Comparison of ENCODE assay signal across 14 cellular contexts in the genomic region with DNA sequence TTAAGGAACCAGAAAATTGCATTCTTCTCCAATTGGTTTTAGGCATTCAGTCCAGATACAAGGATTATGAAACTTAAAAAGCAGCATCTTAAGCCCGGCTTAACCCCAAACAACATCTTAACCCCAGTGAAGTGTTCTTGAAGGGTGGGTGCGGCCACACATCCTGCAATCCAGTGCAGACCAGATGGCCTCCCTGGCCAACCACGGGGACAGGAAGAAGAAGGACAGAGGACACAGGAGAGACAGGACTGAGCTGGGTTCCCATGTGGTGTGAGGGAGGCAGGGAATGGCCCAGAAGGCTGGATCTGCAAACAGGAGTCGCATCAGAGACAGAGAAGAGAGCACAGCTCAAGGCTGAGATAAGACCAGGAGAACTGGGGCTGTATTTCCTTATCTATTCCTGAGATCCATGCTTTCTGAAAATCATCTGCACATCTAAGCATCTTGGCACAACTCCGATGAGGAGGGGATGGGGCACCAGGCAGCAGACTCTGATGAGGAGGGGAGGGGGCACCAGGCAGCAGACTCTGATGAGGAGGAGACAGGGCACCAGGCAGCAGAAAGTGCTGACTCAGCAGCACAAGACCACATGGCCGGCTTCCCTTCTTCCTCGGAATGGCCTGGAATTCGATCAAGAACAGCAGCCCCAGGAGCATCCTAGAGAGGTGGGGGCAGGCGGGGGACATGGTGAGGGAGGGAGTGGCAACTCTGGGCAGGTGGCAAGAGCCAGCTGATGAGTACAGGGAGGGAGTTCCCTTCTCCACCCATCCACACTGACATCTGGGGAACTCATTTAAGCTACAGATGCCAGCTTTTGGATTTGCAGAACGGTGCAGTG. TPM values are rescaled to one million over a fixed set of nuclear protein-coding genes. Genes with fewer than 3 reads are reported as not detected.
DNase-seq lines count a peak whose midpoint lies in the region; ATAC-seq and TF ChIP-seq lines count a peak whose summit lies in the region.
"Had no signal": no experiment of that assay in that cellular context is flagged by ENCODE, and none has a peak within 500 bp of the region (broad histone marks: within the 10 kb centered on the region; RNA-seq: fewer than 3 reads in every experiment).

No MANE protein-coding gene starts in this region.

- peaks cover 29% of the 10 kb centered on the region for H3K4me1 Mint-ChIP-seq in glutamatergic neuron (ENCODE audit: low read depth, unreplicated experiment)

- no peaks in the 10 kb centered on the region for H3K9me3 ChIP-seq in SK-N-SH
- no peaks in the 10 kb centered on the region for H3K9me3 ChIP-seq in testis
- H3K9me3 ChIP-seq: right lobe of liver, thyroid gland had no signal

- peaks cover 0 to 18% of the 10 kb centered on the region in 2 experiments; a peak in 2 of 4 replicates for H3K4me1 ChIP-seq in SK-N-SH (ENCODE audit: control insufficient read depth in 1 of 2, insufficient read depth in 2 of 2, low read depth in 1 of 2, low read length in 1 of 2)
- peaks cover 3% of the 10 kb centered on the region for H3K4me1 ChIP-seq in testis
- H3K4me1 ChIP-seq: right lobe of liver had no signal

- no peaks in the 10 kb centered on the region for H3K9me2 ChIP-seq in SK-N-SH

- peaks cover 7% of the 10 kb centered on the region for H3K27me3 Mint-ChIP-seq in glutamatergic neuron (ENCODE audit: unreplicated experiment)

- H3K4me3 ChIP-seq in SK-N-SH (ENCODE audit: low read depth in 2 of 2, low read length in 1 of 2) (no peak overlapping the region), testis (no peak overlapping the region)
- H3K4me3 ChIP-seq: cardiac muscle cell, right lobe of liver, thyroid gland had no signal

- TF ChIP-seq EP300 in SK-N-SH (IDR thresholded peaks at IDR 0.05; ENCODE audit: borderline replicate concordance in 1 of 2, low read depth in 1 of 2, low read length in 1 of 2) = no peak

- no peak overlapping the region for H3K9ac ChIP-seq in SK-N-SH

- TF ChIP-seq CTCF in SK-N-SH (IDR thresholded peaks at IDR 0.05) (no peak), glutamatergic neuron (IDR thresholded peaks at IDR 0.05; ENCODE audit: partially characterized antibody, unreplicated experiment) (no peak), testis (IDR thresholded peaks at IDR 0.05) (no peak)

- DNase-seq in SK-N-SH (peak; percentile 62), NCI-H524 treated with DMSO at 0.1 percent for 48 hours (lab: John Stamatoyannopoulos, UW) (peak; percentile 88), glutamatergic neuron (peak; percentile 64), testis (peak; percentile 51)
- DNase-seq in activated effector memory CD4-positive, alpha-beta T cell treated with anti-CD3 and anti-CD28 coated beads, Interleukin-2, amount 50 U/mL, for 16 hours = no peak
- DNase-seq: DMS153, Karpas-422, right lobe of liver, thyroid gland had no signal

- TF ChIP-seq RAD21 in SK-N-SH (IDR thresholded peaks at IDR 0.05; ENCODE audit: low read length) = no peak

- H3K27me3 ChIP-seq in SK-N-SH (ENCODE audit: insufficient read depth) (no peaks in the 10 kb centered on the region), testis (no peaks in the 10 kb centered on the region)
- H3K27me3 ChIP-seq: cardiac muscle cell, right lobe of liver, thyroid gland had no signal

- H3K36me3 Mint-ChIP-seq in glutamatergic neuron (ENCODE audit: unreplicated experiment) = no peaks in the 10 kb centered on the region

- no peak overlapping the region for H2AFZ ChIP-seq in SK-N-SH (ENCODE audit: low read depth)

- H3K4me2 ChIP-seq in SK-N-SH = no peak overlapping the region

- peaks cover 7% of the 10 kb centered on the region for H3K9me3 Mint-ChIP-seq in glutamatergic neuron (ENCODE audit: unreplicated experiment)

- peak overlapping the region in 1 of 2 experiments; percentile 29; a peak in 1 of 4 replicates for H3K27ac ChIP-seq in SK-N-SH (ENCODE audit: low read depth in 2 of 2, low read length in 1 of 2)
- H3K27ac ChIP-seq in testis = no peak overlapping the region
- H3K27ac ChIP-seq: cardiac muscle cell, right lobe of liver, thyroid gland had no signal

- no peaks in the 10 kb centered on the region for H3K79me2 ChIP-seq in SK-N-SH (ENCODE audit: insufficient read depth)

- no peaks in the 10 kb centered on the region for H3F3A ChIP-seq in SK-N-SH (replicated peaks; ENCODE audit: insufficient read depth)

- H3K4me3 Mint-ChIP-seq in glutamatergic neuron (ENCODE audit: unreplicated experiment) = peak overlapping the region; percentile 74

- no peak for TF ChIP-seq POLR2A in testis (IDR thresholded peaks at IDR 0.05)

- POLR2A ChIA-PET in SK-N-SH (lab: Yijun Ruan, JAX) = interaction anchor here (0.7 to 1.6 kb wide), 2 partner anchors 11 to 27 kb away, joined by 4 to 5 read pairs; partner anchors contain the start of gene ABCG1

- H4K20me1 ChIP-seq in SK-N-SH (ENCODE audit: insufficient read depth) = no peaks in the 10 kb centered on the region

- ATAC-seq in SK-N-SH treated with all-trans-retinoic acid at 6 μM for 48 hours (no peak), HG03442 (IDR thresholded peaks at IDR 0.05; ENCODE audit: unreplicated experiment) (no peak), GM21723 (IDR thresholded peaks at IDR 0.05; ENCODE audit: unreplicated experiment) (no peak)
- ATAC-seq: activated CD4-positive, CD25-positive, alpha-beta regulatory T cell treated with anti-CD3 and anti-CD28 coated beads, Interleukin-2, amount 50 U/mL, for 24 hours had no signal

- H3K27ac Mint-ChIP-seq in glutamatergic neuron (ENCODE audit: unreplicated experiment) = peak overlapping the region; percentile 84

- CTCF ChIA-PET in SK-N-SH (lab: Yijun Ruan, JAX) = interaction anchor here (1.0 to 4.1 kb wide), 4 partner anchors 8 to 100 kb away, joined by 3 to 21 read pairs (median 8); no protein-coding TSS in a partner anchor

- 24% methylated on average over 9 of the region's 10 CpGs for WGBS in SK-N-SH (ENCODE audit: low lambda C conversion rate)
- 48 to 64% methylated on average over 8 to 10 of the region's 10 CpGs for WGBS in testis, 2 donors

- H3K36me3 ChIP-seq in SK-N-SH (replicated peaks in 1 of 2; ENCODE audit: control insufficient read depth in 1 of 2, insufficient read depth in 2 of 2, low read length in 1 of 2) (no peaks in the 10 kb centered on the region), testis (ENCODE audit: low read depth, missing control alignments) (no peaks in the 10 kb centered on the region)
- H3K36me3 ChIP-seq: cardiac muscle cell, right lobe of liver, thyroid gland had no signal

- intact Hi-C loops in testis (cut with DNase I; ENCODE audit: low total_unique reads) = no loop called here

TF ChIP-seq in SK-N-SH, 30 proteins besides CTCF, POLR2A, EP300 and RAD21:
- TF ChIP-seq MXI1 (IDR thresholded peaks at IDR 0.05; ENCODE audit: low read depth, low read length) = peak; percentile 31; the same call in 1 of the 2 replicates
- no peak for TF ChIP-seq TCF12 (IDR thresholded peaks at IDR 0.05)
- peak; percentile 86 for TF ChIP-seq GATA2 (CRISPR knock-in tag; IDR thresholded peaks at IDR 0.05)
- TF ChIP-seq FOXJ3 (CRISPR knock-in tag; IDR thresholded peaks at IDR 0.05) = peak; percentile 15; the same call in 1 of the 2 replicates

TF ChIP-seq in SK-N-SH treated with all-trans-retinoic acid at 6 μM for 48 hours, 23 proteins besides CTCF, POLR2A, EP300 and RAD21 (continues in another document):
- no peak for TF ChIP-seq ESRRG (CRISPR knock-in tag; IDR thresholded peaks at IDR 0.05)
- TF ChIP-seq TOX (CRISPR knock-in tag; IDR thresholded peaks at IDR 0.05; ENCODE audit: borderline replicate concordance) = no peak
- no peak for TF ChIP-seq PPARA (CRISPR knock-in tag; IDR thresholded peaks at IDR 0.05; ENCODE audit: borderline replicate concordance)
- TF ChIP-seq RARB (CRISPR knock-in tag; IDR thresholded peaks at IDR 0.05) = no peak
- no peak for TF ChIP-seq ISL1 (CRISPR knock-in tag; IDR thresholded peaks at IDR 0.05)
- no peak for TF ChIP-seq PATZ1 (CRISPR knock-in tag; IDR thresholded peaks at IDR 0.05; ENCODE audit: borderline replicate concordance)
- TF ChIP-seq BACH2 (CRISPR knock-in tag; IDR thresholded peaks at IDR 0.05; ENCODE audit: borderline replicate concordance) = no peak
- TF ChIP-seq, protein P1, sequence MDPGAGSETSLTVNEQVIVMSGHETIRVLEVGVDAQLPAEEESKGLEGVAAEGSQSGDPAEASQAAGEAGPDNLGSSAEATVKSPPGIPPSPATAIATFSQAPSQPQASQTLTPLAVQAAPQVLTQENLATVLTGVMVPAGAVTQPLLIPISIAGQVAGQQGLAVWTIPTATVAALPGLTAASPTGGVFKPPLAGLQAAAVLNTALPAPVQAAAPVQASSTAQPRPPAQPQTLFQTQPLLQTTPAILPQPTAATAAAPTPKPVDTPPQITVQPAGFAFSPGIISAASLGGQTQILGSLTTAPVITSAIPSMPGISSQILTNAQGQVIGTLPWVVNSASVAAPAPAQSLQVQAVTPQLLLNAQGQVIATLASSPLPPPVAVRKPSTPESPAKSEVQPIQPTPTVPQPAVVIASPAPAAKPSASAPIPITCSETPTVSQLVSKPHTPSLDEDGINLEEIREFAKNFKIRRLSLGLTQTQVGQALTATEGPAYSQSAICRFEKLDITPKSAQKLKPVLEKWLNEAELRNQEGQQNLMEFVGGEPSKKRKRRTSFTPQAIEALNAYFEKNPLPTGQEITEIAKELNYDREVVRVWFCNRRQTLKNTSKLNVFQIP (CRISPR knock-in tag; IDR thresholded peaks at IDR 0.05; ENCODE audit: borderline replicate concordance, low read depth) = no peak
- TF ChIP-seq ZFP3 (CRISPR knock-in tag; IDR thresholded peaks at IDR 0.05) = no peak
- TF ChIP-seq CSDC2 (CRISPR knock-in tag; IDR thresholded peaks at IDR 0.05) = no peak

RNA-seq across cellular contexts. Expression of gene ABCG1, which starts 26.6 kb away (rescaled TPM):
- polyA plus RNA-seq in SK-N-SH (2012; rRNA removed) (0.07 and 0.11 TPM in 2 replicates), testis (ENCODE audit: insufficient read depth, low read depth, low replicate concordance) (5.1 TPM)
- polyA plus RNA-seq in SK-N-SH (2012; cell fraction: cytosol; rRNA removed) = 0.06 and 0.13 TPM in 2 replicates
- polyA plus RNA-seq in SK-N-SH (2012; cell fraction: nucleus; rRNA removed) = 0.14 and 0.18 TPM in 2 replicates
- total RNA-seq in glutamatergic neuron (ENCODE audit: unreplicated experiment) (31.9 TPM), testis (1 to 10 TPM; 4.6 to 5.9 TPM)
